19 cellular contexts compared by ENCODE assay signal in genomic region chr9:4849364-4849763, GRCh38. TPM values are rescaled to one million over a fixed set of nuclear protein-coding genes. Genes with fewer than 3 reads are reported as not detected.
DNase-seq lines count a peak whose midpoint lies in the region; ATAC-seq and TF ChIP-seq lines count a peak whose summit lies in the region.
"Had no signal": no experiment of that assay in that cellular context is flagged by ENCODE, and none has a peak within 500 bp of the region (broad histone marks: within the 10 kb centered on the region; RNA-seq: fewer than 3 reads in every experiment).

No MANE protein-coding gene starts in this region.

- TF ChIP-seq CTCF in foreskin keratinocyte (conservative IDR thresholded peaks at IDR 0.05): peak; percentile 43
- no peak for TF ChIP-seq CTCF in tibial artery (IDR thresholded peaks at IDR 0.05)

- intact Hi-C loops in tibial artery (cut with DNase I; ENCODE audit: low total_unique reads): no loop called here

- ATAC-seq in foreskin keratinocyte: no peak
- no peak for ATAC-seq in GM21528 (IDR thresholded peaks at IDR 0.05; ENCODE audit: low FRiP score, unreplicated experiment)
- no peak for ATAC-seq in GM18867 (IDR thresholded peaks at IDR 0.05; ENCODE audit: unreplicated experiment)
- ATAC-seq in GM19467 (IDR thresholded peaks at IDR 0.05; ENCODE audit: unreplicated experiment): no peak
- ATAC-seq: CD8-positive, alpha-beta T cell; sciatic nerve had no signal

- peaks cover 15 to 54% (median 43%) of the 10 kb centered on the region in 3 donors for H3K36me3 ChIP-seq in tibial artery

- H3K4me3 ChIP-seq in tibial artery: no peak overlapping the region
- H3K4me3 ChIP-seq: esophagus muscularis mucosa, thoracic aorta had no signal

- no peak overlapping the region for H3K27ac ChIP-seq in foreskin keratinocyte
- H3K27ac ChIP-seq in tibial artery: peak overlapping the region; percentile 81 to 82
- H3K27ac ChIP-seq: esophagus muscularis mucosa had no signal

- H3K27me3 ChIP-seq in foreskin keratinocyte: no peaks in the 10 kb centered on the region
- H3K27me3 ChIP-seq in tibial artery: no peaks in the 10 kb centered on the region
- H3K27me3 ChIP-seq: esophagus muscularis mucosa had no signal

- DNase-seq in NCI-H1105 treated with DMSO at 0.1 percent for 48 hours (lab: John Stamatoyannopoulos, UW): peak; percentile 44
- no peak for DNase-seq in NCI-H1105 (lab: John Stamatoyannopoulos, UW)
- DNase-seq in NCI-H774 (lab: John Stamatoyannopoulos, UW): peak; percentile 38
- no peak for DNase-seq in foreskin keratinocyte
- DNase-seq in tibial artery: no peak
- DNase-seq: activated effector memory CD4-positive, alpha-beta T cell treated with anti-CD3 and anti-CD28 coated beads, Interleukin-2, amount 50 U/mL, for 16 hours; CD8-positive, alpha-beta T cell; head of caudate nucleus; midbrain; NCI-H1436; NCI-H82; nucleus accumbens; Right ventricle myocardium superior had no signal

- H3K9me3 ChIP-seq in tibial artery: no peaks in the 10 kb centered on the region
- H3K9me3 ChIP-seq: esophagus muscularis mucosa, thoracic aorta had no signal

- H3K4me1 ChIP-seq in foreskin keratinocyte (no peaks in the 10 kb centered on the region), tibial artery (peaks cover 0 to 65% (median 35%) of the 10 kb centered on the region in 4 donors)
- H3K4me1 ChIP-seq: esophagus muscularis mucosa had no signal

RNA-seq across cellular contexts. Expression of gene RCL1, which starts 56.6 kb away (rescaled TPM):
- total RNA-seq in foreskin keratinocyte: 18.1 and 22.2 TPM in 2 replicates
- 15.4 and 20.9 TPM in 2 replicates for polyA plus RNA-seq in foreskin keratinocyte

Comparison
In these comparisons a context has a peak if more than half of its experiments do, and no peak if none do; other contexts are left out.
1. DNase-seq: peak in NCI-H1105 treated with DMSO at 0.1 percent for 48 hours (single experiment) and NCI-H774 (single experiment); none in NCI-H1105 (single experiment), foreskin keratinocyte (0 of 2) and tibial artery (0 of 2).